Comparison of ENCODE assay signal across 16 cellular contexts in the genomic region with DNA sequence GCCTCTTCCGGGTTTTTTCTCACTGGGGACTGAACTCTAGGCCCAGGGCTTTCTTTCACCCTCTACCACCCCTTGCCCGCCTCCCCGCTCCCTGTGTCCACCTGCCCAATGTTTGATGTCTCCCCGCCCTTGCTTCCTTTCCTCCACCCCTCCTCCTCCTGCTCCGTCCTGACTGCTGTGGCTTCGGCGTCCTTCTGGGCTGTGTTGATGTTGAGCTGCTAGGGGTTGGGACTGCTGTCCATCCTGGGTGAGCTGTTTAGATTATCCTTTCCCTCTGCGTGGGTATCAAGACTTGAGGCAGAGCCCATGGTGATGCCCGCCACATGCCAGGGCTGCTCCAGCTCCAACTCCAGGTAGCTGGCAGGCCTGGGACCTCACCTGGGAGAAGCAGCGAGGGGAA.
DNase-seq lines count a peak whose midpoint lies in the region; ATAC-seq and TF ChIP-seq lines count a peak whose summit lies in the region.
"Had no signal": no experiment of that assay in that cellular context is flagged by ENCODE, and none has a peak within 500 bp of the region (broad histone marks: within the 10 kb centered on the region; RNA-seq: fewer than 3 reads in every experiment).

No MANE protein-coding gene starts in this region.

- H3K4me3 ChIP-seq in BLaER1 treated with 17β-estradiol and CSF1 and Interleukin-3, amounts not matched to agents 10 nM and 100 nM, result no peak overlapping the region
- no peak overlapping the region for H3K4me3 ChIP-seq in endodermal cell (ENCODE audit: low read length)
- H3K4me3 ChIP-seq in spleen, result no peak overlapping the region
- H3K4me3 ChIP-seq in breast epithelium, result no peak overlapping the region

- no peaks in the 10 kb centered on the region for H3K9me3 ChIP-seq in BLaER1 treated with 17β-estradiol and CSF1 and Interleukin-3, amounts not matched to agents 10 nM and 100 nM (replicated peaks in 1 of 11)
- H3K9me3 ChIP-seq in endodermal cell (ENCODE audit: control insufficient read depth, low read length), result no peaks in the 10 kb centered on the region
- H3K9me3 ChIP-seq in spleen, result no peaks in the 10 kb centered on the region
- no peaks in the 10 kb centered on the region for H3K9me3 ChIP-seq in breast epithelium

- CTCF ChIA-PET in activated CD8-positive, alpha-beta T cell treated with anti-CD3 and anti-CD28 coated beads, Interleukin-2, amount 10 ng/mL, durations not matched to agents 7 days and 5 days (lab: Charles Lee), result interaction anchor here (1.2 kb wide), 1 partner anchor 29 kb away, joined by 3 read pairs; no protein-coding TSS in a partner anchor
- CTCF ChIA-PET in activated CD8-positive, alpha-beta T cell treated with anti-CD3 and anti-CD28 coated beads for 36 hours (lab: Charles Lee), result interaction anchor here (1.4 kb wide), 1 partner anchor 30 kb away, joined by 3 read pairs; no protein-coding TSS in a partner anchor

- H3K9me3 Mint-ChIP-seq in activated CD8-positive, alpha-beta T cell treated with anti-CD3 and anti-CD28 coated beads, Interleukin-2, amount 10 ng/mL, durations not matched to agents 7 days and 5 days (ENCODE audit: insufficient read depth), result no peaks in the 10 kb centered on the region
- H3K9me3 Mint-ChIP-seq in activated CD8-positive, alpha-beta T cell treated with anti-CD3 and anti-CD28 coated beads for 36 hours, result no peaks in the 10 kb centered on the region
- no peaks in the 10 kb centered on the region for H3K9me3 Mint-ChIP-seq in endodermal cell

- H3K4me3 Mint-ChIP-seq in activated CD8-positive, alpha-beta T cell treated with anti-CD3 and anti-CD28 coated beads, Interleukin-2, amount 10 ng/mL, durations not matched to agents 7 days and 5 days, result no peak overlapping the region
- no peak overlapping the region for H3K4me3 Mint-ChIP-seq in activated CD8-positive, alpha-beta T cell treated with anti-CD3 and anti-CD28 coated beads for 36 hours
- H3K4me3 Mint-ChIP-seq in endodermal cell, result no peak overlapping the region

- peaks cover 34% of the 10 kb centered on the region for H3K4me1 Mint-ChIP-seq in activated CD8-positive, alpha-beta T cell treated with anti-CD3 and anti-CD28 coated beads, Interleukin-2, amount 10 ng/mL, durations not matched to agents 7 days and 5 days (ENCODE audit: low read depth)
- peaks cover 19% of the 10 kb centered on the region for H3K4me1 Mint-ChIP-seq in activated CD8-positive, alpha-beta T cell treated with anti-CD3 and anti-CD28 coated beads for 36 hours (ENCODE audit: low read depth)
- H3K4me1 Mint-ChIP-seq in endodermal cell, result peaks cover 7% of the 10 kb centered on the region

- 92 to 95% methylated on average over 10 of the region's 10 CpGs for WGBS in endodermal cell (ENCODE audit: insufficient coverage in 1 of 2, insufficient read length in 1 of 2), 2 experiments
- WGBS in spleen, 5 donors, result 95 to 97% (median 97%) methylated on average over 10 of the region's 10 CpGs

- peaks cover 0 to 100% (median 97%) of the 10 kb centered on the region in 11 experiments; a peak in 18 of 22 replicates for H3K36me3 ChIP-seq in BLaER1 treated with 17β-estradiol and CSF1 and Interleukin-3, amounts not matched to agents 10 nM and 100 nM
- peaks cover 11% of the 10 kb centered on the region for H3K36me3 ChIP-seq in endodermal cell (ENCODE audit: control insufficient read depth, insufficient read depth, low read length)
- H3K36me3 ChIP-seq in spleen, result peaks cover 0 to 60% (median 0%) of the 10 kb centered on the region in 6 donors
- no peaks in the 10 kb centered on the region for H3K36me3 ChIP-seq in breast epithelium

- H3K27me3 Mint-ChIP-seq in activated CD8-positive, alpha-beta T cell treated with anti-CD3 and anti-CD28 coated beads, Interleukin-2, amount 10 ng/mL, durations not matched to agents 7 days and 5 days (ENCODE audit: low read depth), result no peaks in the 10 kb centered on the region
- no peaks in the 10 kb centered on the region for H3K27me3 Mint-ChIP-seq in activated CD8-positive, alpha-beta T cell treated with anti-CD3 and anti-CD28 coated beads for 36 hours
- no peaks in the 10 kb centered on the region for H3K27me3 Mint-ChIP-seq in endodermal cell (ENCODE audit: insufficient read depth)

- H3K9ac ChIP-seq in BLaER1 treated with 17β-estradiol and CSF1 and Interleukin-3, amounts not matched to agents 10 nM and 100 nM, result no peak overlapping the region
- no peak overlapping the region for H3K9ac ChIP-seq in endodermal cell (ENCODE audit: extremely low read depth, low read length, poor library complexity, severe bottlenecking)

- POLR2A ChIA-PET in activated CD8-positive, alpha-beta T cell treated with anti-CD3 and anti-CD28 coated beads, Interleukin-2, amount 10 ng/mL, durations not matched to agents 7 days and 5 days (lab: Charles Lee), result no interaction called here
- POLR2A ChIA-PET in activated CD8-positive, alpha-beta T cell treated with anti-CD3 and anti-CD28 coated beads for 36 hours (lab: Charles Lee), result interaction anchor here (0.7 to 0.8 kb wide), 2 partner anchors 28 to 380 kb away, joined by 3 read pairs; no protein-coding TSS in a partner anchor

- TF ChIP-seq POLR2A in spleen (IDR thresholded peaks at IDR 0.05), result no peak
- no peak for TF ChIP-seq POLR2A in breast epithelium (IDR thresholded peaks at IDR 0.05)

- peaks cover 44 to 61% (median 52%) of the 10 kb centered on the region in 10 experiments for H3K4me1 ChIP-seq in BLaER1 treated with 17β-estradiol and CSF1 and Interleukin-3, amounts not matched to agents 10 nM and 100 nM
- peaks cover 2% of the 10 kb centered on the region for H3K4me1 ChIP-seq in endodermal cell (ENCODE audit: control insufficient read depth, insufficient read depth, low read length)
- peaks cover 13 to 53% (median 43%) of the 10 kb centered on the region in 6 donors for H3K4me1 ChIP-seq in spleen
- no peaks in the 10 kb centered on the region for H3K4me1 ChIP-seq in breast epithelium

- no peak for ATAC-seq in activated CD8-positive, alpha-beta T cell treated with anti-CD3 and anti-CD28 coated beads, Interleukin-2, amount 10 ng/mL, durations not matched to agents 7 days and 5 days
- ATAC-seq in activated CD8-positive, alpha-beta T cell treated with anti-CD3 and anti-CD28 coated beads for 36 hours, result no peak
- no peak for ATAC-seq in GM21717 (IDR thresholded peaks at IDR 0.05; ENCODE audit: unreplicated experiment)
- ATAC-seq: Panc1 had no signal

- H3K4me2 ChIP-seq in BLaER1 treated with 17β-estradiol and CSF1 and Interleukin-3, amounts not matched to agents 10 nM and 100 nM, result peak overlapping the region in 9 of 11 experiments; percentile 49 to 72 (median 59); a peak in 16 of 22 replicates

- TF ChIP-seq CTCF in activated CD8-positive, alpha-beta T cell treated with anti-CD3 and anti-CD28 coated beads for 36 hours (IDR thresholded peaks at IDR 0.05), result no peak
- TF ChIP-seq CTCF in endodermal cell (conservative IDR thresholded peaks at IDR 0.05), result no peak
- TF ChIP-seq CTCF in spleen (IDR thresholded peaks at IDR 0.05 in 8 of 11, conservative IDR thresholded peaks at IDR 0.05 in 3 of 11), result no peak
- TF ChIP-seq CTCF in breast epithelium (IDR thresholded peaks at IDR 0.05), result no peak

- DNase-seq in activated CD8-positive, alpha-beta T cell treated with anti-CD3 and anti-CD28 coated beads, Interleukin-2, amount 10 ng/mL, durations not matched to agents 7 days and 5 days, result no peak
- DNase-seq in activated CD8-positive, alpha-beta T cell treated with anti-CD3 and anti-CD28 coated beads for 36 hours, result no peak
- DNase-seq in endodermal cell, result no peak
- DNase-seq in spleen, result peak; percentile 51
- DNase-seq in DMS 273 treated with DMSO at 0.1 percent for 48 hours (lab: John Stamatoyannopoulos, UW), result no peak
- no peak for DNase-seq in breast epithelium (ENCODE audit: low spot score in 2 of 2)
- DNase-seq: C1 segment of cervical spinal cord, GF-D8, KG1, NCI-H1092, NCI-H146, NCI-H2081 treated with DMSO at 0.1 percent for 48 hours, NCI-H524 had no signal

- no peaks in the 10 kb centered on the region for H3K27me3 ChIP-seq in BLaER1 treated with 17β-estradiol and CSF1 and Interleukin-3, amounts not matched to agents 10 nM and 100 nM
- no peaks in the 10 kb centered on the region for H3K27me3 ChIP-seq in endodermal cell (ENCODE audit: control insufficient read depth, insufficient read depth, low read length, poor library complexity, severe bottlenecking)
- no peaks in the 10 kb centered on the region for H3K27me3 ChIP-seq in spleen (replicated peaks in 1 of 7)
- H3K27me3 ChIP-seq in breast epithelium, result no peaks in the 10 kb centered on the region

- H3K27ac Mint-ChIP-seq in activated CD8-positive, alpha-beta T cell treated with anti-CD3 and anti-CD28 coated beads, Interleukin-2, amount 10 ng/mL, durations not matched to agents 7 days and 5 days, result peak overlapping the region; percentile 39
- H3K27ac Mint-ChIP-seq in activated CD8-positive, alpha-beta T cell treated with anti-CD3 and anti-CD28 coated beads for 36 hours, result no peak overlapping the region
- H3K27ac Mint-ChIP-seq in endodermal cell, result peak overlapping the region; percentile 75

- H4K20me1 ChIP-seq in BLaER1 treated with 17β-estradiol and CSF1 and Interleukin-3, amounts not matched to agents 10 nM and 100 nM, result peaks cover 0 to 32% (median 0%) of the 10 kb centered on the region in 11 experiments; a peak in 4 of 22 replicates

- H3K36me3 Mint-ChIP-seq in activated CD8-positive, alpha-beta T cell treated with anti-CD3 and anti-CD28 coated beads, Interleukin-2, amount 10 ng/mL, durations not matched to agents 7 days and 5 days (ENCODE audit: low read depth), result peaks cover 26% of the 10 kb centered on the region
- H3K36me3 Mint-ChIP-seq in activated CD8-positive, alpha-beta T cell treated with anti-CD3 and anti-CD28 coated beads for 36 hours (ENCODE audit: low read depth), result peaks cover 12% of the 10 kb centered on the region
- peaks cover 42% of the 10 kb centered on the region for H3K36me3 Mint-ChIP-seq in endodermal cell (ENCODE audit: low read depth)

- H3K27ac ChIP-seq in BLaER1 treated with 17β-estradiol and CSF1 and Interleukin-3, amounts not matched to agents 10 nM and 100 nM, result peak overlapping the region in 5 of 11 experiments; percentile 15 to 71 (median 44); a peak in 5 of 22 replicates
- H3K27ac ChIP-seq in endodermal cell (ENCODE audit: low read depth, low read length), result no peak overlapping the region
- H3K27ac ChIP-seq in spleen, result no peak overlapping the region
- no peak overlapping the region for H3K27ac ChIP-seq in breast epithelium

- intact Hi-C loops in activated CD8-positive, alpha-beta T cell treated with anti-CD3 and anti-CD28 coated beads for 36 hours (cut with micrococcal nuclease), result no loop called here
- intact Hi-C loops in spleen (cut with DNase I; ENCODE audit: low total_unique reads) (no loop called here), breast epithelium (cut with DNase I; ENCODE audit: low total_unique reads) (no loop called here)
